ENCODE assay signal across 2 cellular contexts in the genomic region with DNA sequence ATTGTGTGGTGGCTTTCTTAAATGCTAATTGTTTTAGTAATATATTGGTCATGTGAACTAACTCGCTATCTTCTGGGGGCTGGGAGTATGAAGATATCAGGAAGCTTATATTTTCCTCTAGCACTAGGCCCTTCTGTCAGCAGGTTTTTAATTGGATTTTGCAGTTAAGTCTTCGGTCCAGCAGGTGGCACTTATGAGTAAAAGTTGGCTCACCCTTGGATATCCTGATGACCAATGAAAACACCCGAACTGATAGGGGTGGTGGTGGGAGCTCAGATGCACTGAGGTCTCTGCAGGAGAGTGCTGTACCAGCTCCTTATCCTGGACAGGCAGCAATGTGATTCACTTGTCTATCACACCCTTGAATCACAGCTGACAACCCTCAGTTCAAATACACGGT.
TF ChIP-seq lines count a peak whose summit lies in the region.

No MANE protein-coding gene starts in this region.

TF ChIP-seq in Ishikawa, 13 proteins besides CTCF, POLR2A, EP300 and RAD21 (continued from another document):
- TF ChIP-seq, protein P1, sequence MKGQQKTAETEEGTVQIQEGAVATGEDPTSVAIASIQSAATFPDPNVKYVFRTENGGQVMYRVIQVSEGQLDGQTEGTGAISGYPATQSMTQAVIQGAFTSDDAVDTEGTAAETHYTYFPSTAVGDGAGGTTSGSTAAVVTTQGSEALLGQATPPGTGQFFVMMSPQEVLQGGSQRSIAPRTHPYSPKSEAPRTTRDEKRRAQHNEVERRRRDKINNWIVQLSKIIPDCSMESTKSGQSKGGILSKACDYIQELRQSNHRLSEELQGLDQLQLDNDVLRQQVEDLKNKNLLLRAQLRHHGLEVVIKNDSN (IDR thresholded peaks at IDR 0.05) = no peak
- TF ChIP-seq NFIC (IDR thresholded peaks at IDR 0.05) = no peak

TF ChIP-seq in WTC11, 78 proteins besides CTCF, POLR2A, EP300 and RAD21 (continued from another document):
- TF ChIP-seq, protein P2, sequence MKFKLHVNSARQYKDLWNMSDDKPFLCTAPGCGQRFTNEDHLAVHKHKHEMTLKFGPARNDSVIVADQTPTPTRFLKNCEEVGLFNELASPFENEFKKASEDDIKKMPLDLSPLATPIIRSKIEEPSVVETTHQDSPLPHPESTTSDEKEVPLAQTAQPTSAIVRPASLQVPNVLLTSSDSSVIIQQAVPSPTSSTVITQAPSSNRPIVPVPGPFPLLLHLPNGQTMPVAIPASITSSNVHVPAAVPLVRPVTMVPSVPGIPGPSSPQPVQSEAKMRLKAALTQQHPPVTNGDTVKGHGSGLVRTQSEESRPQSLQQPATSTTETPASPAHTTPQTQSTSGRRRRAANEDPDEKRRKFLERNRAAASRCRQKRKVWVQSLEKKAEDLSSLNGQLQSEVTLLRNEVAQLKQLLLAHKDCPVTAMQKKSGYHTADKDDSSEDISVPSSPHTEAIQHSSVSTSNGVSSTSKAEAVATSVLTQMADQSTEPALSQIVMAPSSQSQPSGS (CRISPR knock-in tag; IDR thresholded peaks at IDR 0.05; ENCODE audit: borderline replicate concordance, low read depth) = no peak
- TF ChIP-seq TP53 (CRISPR knock-in tag; IDR thresholded peaks at IDR 0.05) (no peak), RELA (CRISPR knock-in tag; IDR thresholded peaks at IDR 0.05; ENCODE audit: borderline replicate concordance) (no peak), FOXP1 (CRISPR knock-in tag; IDR thresholded peaks at IDR 0.05; ENCODE audit: borderline replicate concordance) (no peak), ZNF219 (CRISPR knock-in tag; IDR thresholded peaks at IDR 0.05; ENCODE audit: borderline replicate concordance) (no peak), ZNF416 (CRISPR knock-in tag; IDR thresholded peaks at IDR 0.05) (no peak), ZNF138 (CRISPR knock-in tag; conservative IDR thresholded peaks at IDR 0.05) (no peak), NR3C1 (CRISPR knock-in tag; conservative IDR thresholded peaks at IDR 0.05; ENCODE audit: low read depth) (no peak), ZNF396 (CRISPR knock-in tag; IDR thresholded peaks at IDR 0.05; ENCODE audit: borderline replicate concordance) (no peak), NR2C2 (CRISPR knock-in tag; IDR thresholded peaks at IDR 0.05) (no peak)
- TF ChIP-seq, protein P3, sequence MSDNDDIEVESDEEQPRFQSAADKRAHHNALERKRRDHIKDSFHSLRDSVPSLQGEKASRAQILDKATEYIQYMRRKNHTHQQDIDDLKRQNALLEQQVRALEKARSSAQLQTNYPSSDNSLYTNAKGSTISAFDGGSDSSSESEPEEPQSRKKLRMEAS (CRISPR knock-in tag; IDR thresholded peaks at IDR 0.05) = no peak
- TF ChIP-seq, protein P4, sequence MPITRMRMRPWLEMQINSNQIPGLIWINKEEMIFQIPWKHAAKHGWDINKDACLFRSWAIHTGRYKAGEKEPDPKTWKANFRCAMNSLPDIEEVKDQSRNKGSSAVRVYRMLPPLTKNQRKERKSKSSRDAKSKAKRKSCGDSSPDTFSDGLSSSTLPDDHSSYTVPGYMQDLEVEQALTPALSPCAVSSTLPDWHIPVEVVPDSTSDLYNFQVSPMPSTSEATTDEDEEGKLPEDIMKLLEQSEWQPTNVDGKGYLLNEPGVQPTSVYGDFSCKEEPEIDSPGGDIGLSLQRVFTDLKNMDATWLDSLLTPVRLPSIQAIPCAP (CRISPR knock-in tag; IDR thresholded peaks at IDR 0.05) = no peak
TF ChIP-seq in WTC11: peak in this region for 0.
